ENCODE assay signal across 17 cellular contexts in the genomic region with DNA sequence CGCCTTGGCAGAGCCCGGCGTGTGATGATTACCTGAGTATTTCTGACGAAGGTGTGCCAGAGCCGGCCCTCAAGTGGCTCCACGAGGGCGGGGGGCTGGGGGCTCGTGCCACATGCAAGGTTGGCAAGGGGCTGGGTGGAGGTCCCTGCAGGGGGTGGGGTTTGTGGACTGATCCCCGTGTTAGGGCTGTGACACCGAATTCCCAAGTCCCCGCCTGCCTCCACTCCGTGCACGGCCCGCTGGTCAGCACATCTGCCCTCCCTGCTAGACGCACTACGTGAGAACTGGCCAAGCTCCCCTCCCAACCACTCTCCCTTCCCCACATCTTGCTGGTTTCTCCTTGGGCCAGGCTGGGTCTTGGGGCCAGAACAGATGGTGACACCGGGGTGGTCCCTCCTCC.
"Had no signal": no experiment of that assay in that cellular context is flagged by ENCODE, and none has a peak within 500 bp of the region (broad histone marks: within the 10 kb centered on the region; RNA-seq: fewer than 3 reads in every experiment).

No MANE protein-coding gene starts in this region.

- H3K27ac ChIP-seq: brain microvascular endothelial cell, coronary artery, left lung, suprapubic skin, vagina had no signal

- H3K27me3 Mint-ChIP-seq: stimulated activated naive CD8-positive, alpha-beta T cell treated with anti-CD3 and anti-CD28 coated beads, Interleukin-15, amount 100 ng/mL, for 72 hours had no signal

- H3K27ac Mint-ChIP-seq: nephron progenitor cell had no signal

- H3K9me3 Mint-ChIP-seq: activated T-cell treated with anti-CD3 and anti-CD28 coated beads, Interleukin-2, amount 50 U/mL, for 4 hours; nephron progenitor cell; stimulated activated naive CD8-positive, alpha-beta T cell treated with anti-CD3 and anti-CD28 coated beads, Interleukin-15, amount 100 ng/mL, for 72 hours had no signal

- H3K4me3 Mint-ChIP-seq: activated T-cell treated with anti-CD3 and anti-CD28 coated beads, Interleukin-2, amount 50 U/mL, for 4 hours; nephron progenitor cell had no signal

- DNase-seq: activated gamma-delta T cell treated with Interleukin-2 at 50 U/mL for 16 hours; activated T-cell treated with anti-CD3 and anti-CD28 coated beads, Interleukin-2, amount 50 U/mL, for 4 hours; brain microvascular endothelial cell; central memory CD4-positive, alpha-beta T cell; erythroblast; foreskin melanocyte; kidney; nephron progenitor cell; occipital lobe; posterior cingulate gyrus; T1000; trophoblast cell had no signal

- H3K4me3 ChIP-seq: coronary artery, left lung, suprapubic skin, vagina had no signal

- H3K9me3 ChIP-seq: left lung, suprapubic skin, vagina had no signal

- H3K27me3 ChIP-seq: brain microvascular endothelial cell, left lung, suprapubic skin, vagina had no signal

- H3K36me3 ChIP-seq: brain microvascular endothelial cell, vagina had no signal

- ATAC-seq: left lung had no signal
